ENCODE assay signal across 9 cellular contexts in genomic region chr16:2026461-2027023, GRCh38. TPM values are rescaled to one million over a fixed set of nuclear protein-coding genes. Genes with fewer than 3 reads are reported as not detected.
DNase-seq lines count a peak whose midpoint lies in the region; ATAC-seq, FAIRE-seq and TF ChIP-seq lines count a peak whose summit lies in the region.
"Had no signal": no experiment of that assay in that cellular context is flagged by ENCODE, and none has a peak within 500 bp of the region (broad histone marks: within the 10 kb centered on the region; RNA-seq: fewer than 3 reads in every experiment).

Gene NHERF2, plus strand, starts transcription at chr16:2026902. Its CDS starts 104 bp downstream, at chr16:2027006.

- H2AFZ ChIP-seq in OCI-LY7 (ENCODE audit: low read length) (no peak within 1 kb of the TSS), HepG2 (ENCODE audit: low read length) (no peak within 1 kb of the TSS)

- intact Hi-C loops in OCI-LY7 (cut with micrococcal nuclease; ENCODE audit: unreplicated experiment): no loop called here
- intact Hi-C loops in colonic mucosa (cut with DNase I): loop anchor here (10.0 kb wide), 1 partner anchor 58 kb away; no protein-coding TSS in a partner anchor
- intact Hi-C loops in HepG2 (cut with micrococcal nuclease; ENCODE audit: unreplicated experiment): no loop called here
- intact Hi-C loops in testis (cut with DNase I; ENCODE audit: low total_unique reads): loop anchor here (5.0 to 10.0 kb wide), 2 partner anchors 58 to 116 kb away; no protein-coding TSS in a partner anchor

- DNase-seq in GM10266 (ENCODE audit: extremely low spot score) (peak; percentile 65), OCI-LY7 (ENCODE audit: low spot score) (no peak), colonic mucosa (no peak), HepG2 (ENCODE audit: low spot score) (no peak), testis (peak; percentile 50), OCI-M1 (lab: John Stamatoyannopoulos, UW) (no peak)
- no peak for DNase-seq in activated CD8-positive, alpha-beta memory T cell treated with anti-CD3 and anti-CD28 coated beads for 24 hours

- no TSS peak for BruUV-seq in OCI-LY7 (replicated peaks; lab: Mats Ljungman, UMichigan)
- BruUV-seq in HepG2 (replicated peaks; lab: Mats Ljungman, UMichigan): no TSS peak

- H3K4me1 ChIP-seq in OCI-LY7 (ENCODE audit: insufficient read depth, low read length, poor library complexity, severe bottlenecking) (peaks cover 13% of the 10 kb centered on the region), colonic mucosa (peaks cover 3% of the 10 kb centered on the region), HepG2 (ENCODE audit: insufficient read depth, low read length) (peaks cover 65% of the 10 kb centered on the region), testis (peaks cover 20% of the 10 kb centered on the region)

- TF ChIP-seq POLR2A in HepG2 (IDR thresholded peaks at IDR 0.05; ENCODE audit: insufficient read depth in 1 of 2, low read depth in 2 of 2, low read length in 2 of 2) (no peak), testis (IDR thresholded peaks at IDR 0.05) (no peak)

- H3K4me2 ChIP-seq in OCI-LY7 (ENCODE audit: low read length): peak within 1 kb of the TSS; percentile 33
- H3K4me2 ChIP-seq in HepG2 (ENCODE audit: low read depth, low read length): peak within 1 kb of the TSS; percentile 89

- FAIRE-seq in HepG2 (lab: Jason Lieb, UNC): no peak
- FAIRE-seq: TTC549 had no signal

- POLR2A ChIA-PET in OCI-LY7 (lab: Charles Lee): no interaction called here
- POLR2A ChIA-PET in HepG2 (lab: Yijun Ruan, JAX): interaction anchor here (1.0 to 6.2 kb wide), 7 partner anchors 8 to 129 kb away, joined by 3 to 62 read pairs (median 7); partner anchors contain the start of genes NTHL1, TRAF7 and TSC2

- H3K36me3 ChIP-seq in OCI-LY7 (ENCODE audit: insufficient read depth, low read length) (no peaks in the 10 kb centered on the region), colonic mucosa (no peaks in the 10 kb centered on the region), HepG2 (replicated peaks in 1 of 2; ENCODE audit: control insufficient read depth in 1 of 2, insufficient read depth in 2 of 2, low read length in 2 of 2) (no peaks in the 10 kb centered on the region), testis (ENCODE audit: low read depth, missing control alignments) (no peaks in the 10 kb centered on the region)

- H3K27me3 ChIP-seq in colonic mucosa (no peaks in the 10 kb centered on the region), HepG2 (ENCODE audit: control insufficient read depth in 1 of 2, insufficient read depth in 2 of 2, low read length in 2 of 2) (peaks cover 1 to 9% of the 10 kb centered on the region in 2 experiments; a peak in 2 of 5 replicates), testis (no peaks in the 10 kb centered on the region)

- TF ChIP-seq CTCF in GM10266 (IDR thresholded peaks at IDR 0.05; ENCODE audit: control insufficient read depth, insufficient read depth, low read depth, missing control alignments) (no peak), OCI-LY7 (conservative IDR thresholded peaks at IDR 0.05; ENCODE audit: low read length) (no peak), colonic mucosa (IDR thresholded peaks at IDR 0.05) (no peak), HepG2 (CRISPR knock-in tag; IDR thresholded peaks at IDR 0.05) (no peak), testis (IDR thresholded peaks at IDR 0.05) (no peak)

- CTCF ChIA-PET in OCI-LY7 (lab: Charles Lee; ENCODE audit: unreplicated experiment) (no interaction called here), HepG2 (lab: Yijun Ruan, JAX; ENCODE audit: low intra/inter-chr PET ratio, low total read pairs) (no interaction called here)

- H3K79me2 ChIP-seq in OCI-LY7 (ENCODE audit: insufficient read depth, low read depth, low read length) (no peaks in the 10 kb centered on the region), HepG2 (ENCODE audit: insufficient read depth, low read length) (peaks cover 3% of the 10 kb centered on the region)

- 5% methylated on average over 8 of the region's 59 CpGs for WGBS in HepG2 (ENCODE audit: low lambda C conversion rate)
- WGBS in testis, 2 donors: 17 to 60% methylated on average over 1 to 29 of the region's 59 CpGs

- H3K4me3 ChIP-seq in OCI-LY7 (ENCODE audit: low read depth, low read length, poor library complexity, severe bottlenecking) (no peak within 1 kb of the TSS), colonic mucosa (peak within 1 kb of the TSS; percentile 66), HepG2 (replicated peaks in 1 of 3; ENCODE audit: insufficient read depth in 1 of 3, low read depth in 2 of 3, low read length in 3 of 3) (peak within 1 kb of the TSS; percentile 59 to 79 (median 77)), testis (peak within 1 kb of the TSS; percentile 62)

- H3K9me3 ChIP-seq in OCI-LY7 (ENCODE audit: low read length): no peaks in the 10 kb centered on the region
- no peaks in the 10 kb centered on the region for H3K9me3 ChIP-seq in colonic mucosa
- no peaks in the 10 kb centered on the region for H3K9me3 ChIP-seq in HepG2 (ENCODE audit: low read length)
- no peaks in the 10 kb centered on the region for H3K9me3 ChIP-seq in testis

- ATAC-seq in HepG2 (no peak; the same call in 2 of the 3 replicates), HG03469 (IDR thresholded peaks at IDR 0.05; ENCODE audit: unreplicated experiment) (no peak)

- no peaks in the 10 kb centered on the region for H3K9me2 ChIP-seq in OCI-LY7 (ENCODE audit: insufficient read depth, low read length)

- no peak for TF ChIP-seq EP300 in HepG2 (IDR thresholded peaks at IDR 0.05; ENCODE audit: low read depth in 2 of 2, low read length in 2 of 2)
- TF ChIP-seq EP300 in HepG2 (CRISPR knock-in tag; IDR thresholded peaks at IDR 0.05; ENCODE audit: borderline replicate concordance): no peak

- in situ Hi-C loops in HepG2 (cut with HindIII; ENCODE audit: extremely low pct_ligation_motif_present, low pct_unique_long_range_greater_than_20kb): no loop called here

- H3K27ac ChIP-seq in OCI-LY7 (ENCODE audit: low read depth, low read length, poor library complexity, severe bottlenecking): no peak within 1 kb of the TSS
- H3K27ac ChIP-seq in colonic mucosa: peak within 1 kb of the TSS; percentile 53
- H3K27ac ChIP-seq in HepG2 (ENCODE audit: extremely low read length, insufficient read depth, low read length): no peak within 1 kb of the TSS
- H3K27ac ChIP-seq in testis: peak within 1 kb of the TSS; percentile 57 to 64

- H3K9ac ChIP-seq in colonic mucosa (ENCODE audit: low read depth in 2 of 2, low read length in 2 of 2): peak within 1 kb of the TSS; percentile 66 to 76
- H3K9ac ChIP-seq in HepG2 (ENCODE audit: insufficient read depth, low read depth, low read length): peak within 1 kb of the TSS; percentile 60

- TF ChIP-seq RAD21 in HepG2 (CRISPR knock-in tag; IDR thresholded peaks at IDR 0.05): no peak

- H4K20me1 ChIP-seq in OCI-LY7 (ENCODE audit: insufficient read depth, low read length): no peaks in the 10 kb centered on the region
- 0 out of 2 replicates have a peak, but pooled peaks cover 7% of the 10 kb centered on the region for H4K20me1 ChIP-seq in HepG2 (ENCODE audit: insufficient read depth, low read length)

TF ChIP-seq in HepG2, 621 proteins besides CTCF, POLR2A, EP300 and RAD21 (continues in another document):
- TF ChIP-seq ZKSCAN8 (CRISPR knock-in tag; IDR thresholded peaks at IDR 0.05; ENCODE audit: borderline replicate concordance): peak; percentile 98
- 0 out of 2 replicates have a peak, but pooled peaks have one; percentile 25 for TF ChIP-seq TAF1 (CRISPR knock-in tag; IDR thresholded peaks at IDR 0.05)
- 0 out of 2 replicates have a peak, but pooled peaks have one; percentile 41 for TF ChIP-seq UBTF (CRISPR knock-in tag; IDR thresholded peaks at IDR 0.05)

RNA-seq across cellular contexts. Expression of gene NHERF2, which starts in this region (rescaled TPM):
- total RNA-seq in OCI-LY7 (2014; rRNA removed; shearing (Covaris generic)): not detected in 2 replicates
- total RNA-seq in OCI-LY7 (2022) (0.27 and 0.31 TPM in 2 replicates), colonic mucosa (10 to 100 TPM; 64.0 to 77.9 TPM), HepG2 (2016; rRNA removed; fragmentation: Illumina TruSeq; extraction: Trizol) (15.8 and 23.7 TPM in 2 replicates), testis (10 to 100 TPM; 54.1 to 59.9 TPM)
- 17.2 and 21.7 TPM in 2 replicates for total RNA-seq in HepG2 (2016; cell fraction: cytosol; rRNA removed; fragmentation: Illumina TruSeq; extraction: Trizol; ENCODE audit: low read depth)
- total RNA-seq in HepG2 (2016; cell fraction: insoluble cytoplasmic fraction; rRNA removed; fragmentation: Illumina TruSeq; extraction: Trizol): 14.8 and 26.0 TPM in 2 replicates
- 42.5 and 44.6 TPM in 2 replicates for total RNA-seq in HepG2 (2016; cell fraction: membrane; rRNA removed; fragmentation: Illumina TruSeq; extraction: Trizol)
- total RNA-seq in HepG2 (2016; cell fraction: nucleus; rRNA removed; fragmentation: Illumina TruSeq; extraction: Trizol): 14.4 and 15.0 TPM in 2 replicates
- polyA plus RNA-seq in HepG2 (2011; rRNA removed) (39.3 and 47.2 TPM in 2 replicates), testis (ENCODE audit: insufficient read depth, low read depth, low replicate concordance) (50.6 TPM)
- 28.8 and 54.4 TPM in 2 replicates for polyA plus RNA-seq in HepG2 (2011; cell fraction: cytosol; rRNA removed)
- polyA plus RNA-seq in HepG2 (2011; cell fraction: nucleus; rRNA removed): 94.7 and 105 TPM in 2 replicates
- polyA plus RNA-seq in HepG2 (2012): 25.8 and 38.7 TPM in 2 replicates
- 54.0 and 63.1 TPM in 2 replicates for polyA plus RNA-seq in HepG2 (2016; cell fraction: cytosol; fragmentation: Illumina TruSeq; extraction: Trizol; ENCODE audit: low read depth)
- polyA plus RNA-seq in HepG2 (2016; cell fraction: insoluble cytoplasmic fraction; fragmentation: Illumina TruSeq; extraction: Trizol; ENCODE audit: low read depth): 37.8 and 52.2 TPM in 2 replicates
- 72.6 and 84.9 TPM in 2 replicates for polyA plus RNA-seq in HepG2 (2016; cell fraction: membrane; fragmentation: Illumina TruSeq; extraction: Trizol; ENCODE audit: low read depth)
- polyA plus RNA-seq in HepG2 (2016; cell fraction: nucleus; fragmentation: Illumina TruSeq; extraction: Trizol; ENCODE audit: insufficient read depth, low read depth): 53.4 and 59.6 TPM in 2 replicates
- 6.8 and 36.4 TPM in 2 replicates for polyA minus RNA-seq in HepG2 (2011; rRNA and poly(A)+ RNA removed; ENCODE audit: low replicate concordance)
- polyA minus RNA-seq in HepG2 (2011; cell fraction: cytosol; rRNA and poly(A)+ RNA removed): 24.4 and 28.2 TPM in 2 replicates
- 13.3 and 13.8 TPM in 2 replicates for polyA minus RNA-seq in HepG2 (2011; cell fraction: nucleus; rRNA and poly(A)+ RNA removed)

Comparison
In these comparisons a context has a peak if more than half of its experiments do, and no peak if none do; other contexts are left out.
1. RNA of gene NHERF2 (total RNA-seq): 64.0 to 77.9 TPM in colonic mucosa, 54.1 to 59.9 TPM in testis and 14.4 to 44.6 TPM in HepG2; 0.27 to 0.31 TPM in OCI-LY7; every median in the first group is over 10 times any median in the second.
2. DNase-seq: peak in GM10266 (single experiment) and testis (single experiment); none in OCI-LY7 (single experiment), colonic mucosa (single experiment), HepG2 (single experiment), activated CD8-positive, alpha-beta memory T cell treated with anti-CD3 and anti-CD28 coated beads for 24 hours (single experiment) and OCI-M1 (single experiment).
3. H3K27ac ChIP-seq: peak in colonic mucosa (single experiment) and testis (2 of 2); none in OCI-LY7 (single experiment) and HepG2 (single experiment).
4. intact Hi-C loops: an anchor here in colonic mucosa (10.0 kb wide) and testis (5.0 to 10.0 kb wide); none called in OCI-LY7 and HepG2.